Comparison of ENCODE assay signal across 9 cellular contexts in the genomic region with DNA sequence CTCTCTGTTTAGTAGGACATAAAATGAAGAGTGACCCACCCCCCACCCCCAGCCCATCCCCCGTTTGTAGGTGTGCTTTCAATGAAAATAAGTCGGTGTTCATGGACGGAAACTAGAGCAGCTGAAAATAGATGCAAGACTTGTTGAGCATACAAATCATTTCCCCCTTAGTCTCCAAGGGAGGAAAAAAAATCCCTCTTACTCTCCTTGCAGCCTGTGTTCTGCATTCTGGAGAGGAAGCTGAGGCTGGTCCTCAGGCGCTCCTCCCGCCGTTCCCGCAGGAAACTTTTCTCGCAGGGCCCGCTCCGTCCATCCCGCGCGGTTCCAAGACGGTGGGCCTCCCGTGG.
DNase-seq lines count a peak whose midpoint lies in the region; ATAC-seq and TF ChIP-seq lines count a peak whose summit lies in the region.
"Had no signal": no experiment of that assay in that cellular context is flagged by ENCODE, and none has a peak within 500 bp of the region (broad histone marks: within the 10 kb centered on the region; RNA-seq: fewer than 3 reads in every experiment).

No MANE protein-coding gene starts in this region.

- H3K27me3 Mint-ChIP-seq in dendritic cell treated with granulocyte-macrophage colony-stimulating factor and Interleukin-4, amounts not matched to agents 40 ng/mL and 50 ng/mL, for 4 days = peaks cover 40% of the 10 kb centered on the region

- H3K4me3 ChIP-seq in right atrium auricular region = peak overlapping the region; percentile 52 to 62
- peak overlapping the region; percentile 41 for H3K4me3 ChIP-seq in mucosa of stomach (ENCODE audit: low read length)

- H3K27me3 ChIP-seq in right atrium auricular region = no peaks in the 10 kb centered on the region
- peaks cover 17% of the 10 kb centered on the region for H3K27me3 ChIP-seq in mucosa of stomach (ENCODE audit: control insufficient read depth, insufficient read depth, low read length)

- H3K4me1 ChIP-seq in right atrium auricular region = peaks cover 0 to 8% of the 10 kb centered on the region in 2 donors
- H3K4me1 ChIP-seq in mucosa of stomach (ENCODE audit: control insufficient read depth, insufficient read depth, low read length) = no peaks in the 10 kb centered on the region

- peaks cover 17% of the 10 kb centered on the region for H3K4me1 Mint-ChIP-seq in dendritic cell treated with granulocyte-macrophage colony-stimulating factor and Interleukin-4, amounts not matched to agents 40 ng/mL and 50 ng/mL, for 4 days (ENCODE audit: low read depth)

- no peak for ATAC-seq in HG03135 (IDR thresholded peaks at IDR 0.05; ENCODE audit: unreplicated experiment)

- TF ChIP-seq CTCF in right atrium auricular region (IDR thresholded peaks at IDR 0.05) = no peak

- peak overlapping the region; percentile 79 for H3K4me3 Mint-ChIP-seq in dendritic cell treated with granulocyte-macrophage colony-stimulating factor and Interleukin-4, amounts not matched to agents 40 ng/mL and 50 ng/mL, for 4 days

- no peaks in the 10 kb centered on the region for H3K9me3 Mint-ChIP-seq in dendritic cell treated with granulocyte-macrophage colony-stimulating factor and Interleukin-4, amounts not matched to agents 40 ng/mL and 50 ng/mL, for 4 days

- intact Hi-C loops in cardiac septum (cut with DNase I) = no loop called here
- intact Hi-C loops in dendritic cell treated with granulocyte-macrophage colony-stimulating factor and Interleukin-4, amounts not matched to agents 40 ng/mL and 50 ng/mL, for 4 days (cut with micrococcal nuclease) = no loop called here

- DNase-seq in right atrium auricular region (ENCODE audit: low spot score) (no peak), cardiac septum (ENCODE audit: low spot score) (no peak), NCI-H1417 treated with DMSO at 0.1 percent for 48 hours (lab: John Stamatoyannopoulos, UW) (no peak), Ammon's horn (ENCODE audit: low spot score) (no peak)
- DNase-seq in activated T-cell treated with anti-CD3 and anti-CD28 coated beads, Interleukin-2, amount 50 U/mL, for 1 hour = no peak
- DNase-seq: activated CD4-positive, CD25-positive, alpha-beta regulatory T cell treated with anti-CD3 and anti-CD28 coated beads, Interleukin-2, amount 50 U/mL, for 72 hours had no signal

- H3K36me3 ChIP-seq in right atrium auricular region = no peaks in the 10 kb centered on the region
- H3K36me3 ChIP-seq in mucosa of stomach (ENCODE audit: control insufficient read depth, insufficient read depth, low read length) = no peaks in the 10 kb centered on the region

- H3K9me3 ChIP-seq in right atrium auricular region (no peaks in the 10 kb centered on the region), mucosa of stomach (ENCODE audit: control insufficient read depth, low read length) (no peaks in the 10 kb centered on the region)

- H3K27ac ChIP-seq in right atrium auricular region = peak overlapping the region in 1 of 2 donors; percentile 41

- no peak overlapping the region for H3K9ac ChIP-seq in mucosa of stomach (ENCODE audit: low read length)

- H3K27ac Mint-ChIP-seq in dendritic cell treated with granulocyte-macrophage colony-stimulating factor and Interleukin-4, amounts not matched to agents 40 ng/mL and 50 ng/mL, for 4 days = no peak overlapping the region

- no peaks in the 10 kb centered on the region for H3K36me3 Mint-ChIP-seq in dendritic cell treated with granulocyte-macrophage colony-stimulating factor and Interleukin-4, amounts not matched to agents 40 ng/mL and 50 ng/mL, for 4 days (ENCODE audit: low read depth)
